11 cellular contexts compared by ENCODE assay signal in genomic region chr12:120181991-120182631, GRCh38. TPM values are rescaled to one million over a fixed set of nuclear protein-coding genes. Genes with fewer than 3 reads are reported as not detected.
DNase-seq lines count a peak whose midpoint lies in the region; ATAC-seq and TF ChIP-seq lines count a peak whose summit lies in the region.
"Had no signal": no experiment of that assay in that cellular context is flagged by ENCODE, and none has a peak within 500 bp of the region (broad histone marks: within the 10 kb centered on the region; RNA-seq: fewer than 3 reads in every experiment).

No MANE protein-coding gene starts in this region.

- no peak overlapping the region for H3K4me3 ChIP-seq in GM23338
- no peak overlapping the region for H3K4me3 ChIP-seq in epithelial cell of esophagus (ENCODE audit: low read length)
- H3K4me3 ChIP-seq: mucosa of descending colon had no signal

- H3K27me3 ChIP-seq in GM23338 (ENCODE audit: insufficient read depth): no peaks in the 10 kb centered on the region

- no peaks in the 10 kb centered on the region for H3K4me1 ChIP-seq in GM23338 (ENCODE audit: insufficient read depth)

- H3K36me3 Mint-ChIP-seq in GM23338 (ENCODE audit: low read depth) (peaks cover 91% of the 10 kb centered on the region), progenitor cell of endocrine pancreas (ENCODE audit: insufficient read depth) (peaks cover 29% of the 10 kb centered on the region)

- H3K36me3 ChIP-seq in GM23338 (ENCODE audit: insufficient read depth): peaks cover 48% of the 10 kb centered on the region

- H4K20me1 ChIP-seq in GM23338 (replicated peaks; ENCODE audit: insufficient read depth): peaks cover 38% of the 10 kb centered on the region

- peaks cover 6% of the 10 kb centered on the region; the same call in 1 of the 2 replicates for H3F3A ChIP-seq in GM23338 (replicated peaks; ENCODE audit: low read depth)

- H3K27me3 Mint-ChIP-seq in GM23338 (ENCODE audit: insufficient read depth, low read depth, poor library complexity): peaks cover 3% of the 10 kb centered on the region
- H3K27me3 Mint-ChIP-seq in progenitor cell of endocrine pancreas: no peaks in the 10 kb centered on the region

- DNase-seq in GM23338 (ENCODE audit: low spot score): no peak
- DNase-seq in NCI-H82 treated with DMSO at 0.1 percent for 48 hours (lab: John Stamatoyannopoulos, UW; ENCODE audit: unreplicated experiment): peak; percentile 88
- DNase-seq in epithelial cell of esophagus (ENCODE audit: low read depth): peak; percentile 91
- DNase-seq in progenitor cell of endocrine pancreas (ENCODE audit: low spot score, unreplicated experiment): no peak
- no peak for DNase-seq in activated CD4-positive, alpha-beta T cell treated with anti-CD3 and anti-CD28 coated beads, Interleukin-2, amount 50 U/mL, for 1 hour
- DNase-seq in islet precursor cell: no peak
- DNase-seq: mucosa of descending colon, NCI-H1092 treated with DMSO at 0.1 percent for 48 hours had no signal

- no peak overlapping the region for H2AFZ ChIP-seq in GM23338

- 0 out of 2 replicates have a peak overlapping the region, but pooled peaks have one; percentile 65 for H3K27ac ChIP-seq in GM23338 (ENCODE audit: low read depth)

- H3K4me3 Mint-ChIP-seq in GM23338 (no peak overlapping the region), progenitor cell of endocrine pancreas (ENCODE audit: low read depth) (no peak overlapping the region)
- H3K4me3 Mint-ChIP-seq: activated T-helper 1 cell treated with anti-CD3 and anti-CD28 coated beads, Interleukin-12 subunit alpha, Interleukin-12 subunit beta, Interleukin-2, Interleukin-4 antibody, amounts not matched to agents 30 ng/mL and 10 ng/mL and 1 ng/mL, durations not matched to agents 14 hours and 24 hours and 36 hours had no signal

- H3K4me2 ChIP-seq in GM23338: no peak overlapping the region

- H3K4me1 Mint-ChIP-seq in GM23338 (no peaks in the 10 kb centered on the region), progenitor cell of endocrine pancreas (ENCODE audit: low read depth) (peaks cover 3% of the 10 kb centered on the region)

- H3K9me3 Mint-ChIP-seq in GM23338 (no peaks in the 10 kb centered on the region), progenitor cell of endocrine pancreas (ENCODE audit: low read depth) (no peaks in the 10 kb centered on the region)
- H3K9me3 Mint-ChIP-seq: activated T-helper 1 cell treated with anti-CD3 and anti-CD28 coated beads, Interleukin-12 subunit alpha, Interleukin-12 subunit beta, Interleukin-2, Interleukin-4 antibody, amounts not matched to agents 30 ng/mL and 10 ng/mL and 1 ng/mL, durations not matched to agents 14 hours and 24 hours and 36 hours had no signal

- H3K27ac Mint-ChIP-seq in GM23338 (no peak overlapping the region), progenitor cell of endocrine pancreas (peak overlapping the region; percentile 20)

- peaks cover 48% of the 10 kb centered on the region for H3K79me2 ChIP-seq in GM23338 (replicated peaks; ENCODE audit: insufficient read depth)

- ATAC-seq in GM23338 (peak; percentile 70), GM21526 (IDR thresholded peaks at IDR 0.05; ENCODE audit: low FRiP score, unreplicated experiment) (no peak)
- ATAC-seq: mucosa of descending colon, sciatic nerve had no signal

- TF ChIP-seq CTCF in GM23338 (conservative IDR thresholded peaks at IDR 0.05; ENCODE audit: low read depth in 2 of 2) (no peak), epithelial cell of esophagus (IDR thresholded peaks at IDR 0.05; ENCODE audit: insufficient read depth, low read depth, low read length, missing control alignments) (peak; percentile 47), progenitor cell of endocrine pancreas (IDR thresholded peaks at IDR 0.05; ENCODE audit: unreplicated experiment) (peak; percentile 15)

- no peaks in the 10 kb centered on the region for H3K9me2 ChIP-seq in GM23338 (ENCODE audit: insufficient read depth)

TF ChIP-seq in GM23338, 12 proteins besides CTCF, POLR2A, EP300 and RAD21 (continues in another document):
- TF ChIP-seq EZH2 (IDR thresholded peaks at IDR 0.05; ENCODE audit: low read depth, unreplicated experiment) (no peak), ZNF462 (CRISPR knock-in tag; IDR thresholded peaks at IDR 0.05) (no peak), ZNF331 (CRISPR knock-in tag; IDR thresholded peaks at IDR 0.05; ENCODE audit: low read depth) (no peak), CREB1 (CRISPR knock-in tag; IDR thresholded peaks at IDR 0.05; ENCODE audit: low read depth) (no peak), POLR2AphosphoS5 (IDR thresholded peaks at IDR 0.05; ENCODE audit: low read depth) (no peak), ETS1 (IDR thresholded peaks at IDR 0.05) (no peak)

RNA-seq across cellular contexts. Expression of gene GCN1, which starts 12.4 kb away (rescaled TPM):
- 141 and 177 TPM in 2 replicates for total RNA-seq in GM23338 (2014; rRNA removed; shearing (Covaris generic))
- polyA plus RNA-seq in GM23338 (2016; fragmentation: Nextera tagmentation; extraction: Ambion mirVana): 18.0 and 18.2 TPM in 2 replicates
- 117 and 131 TPM in 2 replicates for total RNA-seq in progenitor cell of endocrine pancreas

RNA-seq across cellular contexts. Expression of gene RPLP0, which starts 18.8 kb away (rescaled TPM):
- 4,855 and 4,916 TPM in 2 replicates for total RNA-seq in GM23338 (2014; rRNA removed; shearing (Covaris generic))
- polyA plus RNA-seq in GM23338 (2016; fragmentation: Nextera tagmentation; extraction: Ambion mirVana): 2,219 and 2,404 TPM in 2 replicates
- total RNA-seq in progenitor cell of endocrine pancreas: 2,127 and 2,195 TPM in 2 replicates

Comparison
In these comparisons a context has a peak if more than half of its experiments do, and no peak if none do; other contexts are left out.
1. DNase-seq: peak in NCI-H82 treated with DMSO at 0.1 percent for 48 hours (single experiment) and epithelial cell of esophagus (single experiment); none in GM23338 (single experiment), progenitor cell of endocrine pancreas (single experiment), activated CD4-positive, alpha-beta T cell treated with anti-CD3 and anti-CD28 coated beads, Interleukin-2, amount 50 U/mL, for 1 hour (single experiment) and islet precursor cell (single experiment).
2. CTCF ChIP-seq: peak in epithelial cell of esophagus (single experiment) and progenitor cell of endocrine pancreas (single experiment); none in GM23338 (0 of 2).